Comparison of ENCODE assay signal across 8 cellular contexts in genomic region chr5:84255318-84255717, GRCh38.
DNase-seq lines count a peak whose midpoint lies in the region; ATAC-seq and TF ChIP-seq lines count a peak whose summit lies in the region.

No MANE protein-coding gene starts in this region.

- CTCF ChIA-PET in Calu3 (lab: Charles Lee), result interaction anchor here (0.6 to 1.4 kb wide), 3 partner anchors 327 to 795 kb away, joined by 3 read pairs; no protein-coding TSS in a partner anchor

- DNase-seq in Calu3, result peak; percentile 4
- DNase-seq in SK-MEL-5 (ENCODE audit: low read depth, low spot score), result peak; percentile 64
- DNase-seq in kidney epithelial cell (ENCODE audit: low read depth), result no peak
- DNase-seq in stimulated activated naive B cell treated with anti-CD40 and anti-IgM and Interleukin-4, amounts not matched to agents 10 μg/mL and 1 μg/mL and 100 μg/mL, for 72 hours, result no peak
- DNase-seq in thyroid gland, result no peak
- DNase-seq in NCI-H1417 treated with DMSO at 0.1 percent for 48 hours (lab: John Stamatoyannopoulos, UW), result no peak
- DNase-seq in activated T-cell treated with anti-CD3 and anti-CD28 coated beads, Interleukin-2, amount 50 U/mL, for 1 hour, result no peak

- no peak overlapping the region for H3K4me3 Mint-ChIP-seq in Calu3 (ENCODE audit: low read depth, unreplicated experiment)
- no peak overlapping the region for H3K4me3 Mint-ChIP-seq in stimulated activated naive B cell treated with anti-CD40 and anti-IgM and Interleukin-4, amounts not matched to agents 10 μg/mL and 1 μg/mL and 100 μg/mL, for 72 hours

- H3K4me1 Mint-ChIP-seq in Calu3 (ENCODE audit: low read depth, unreplicated experiment), result no peaks in the 10 kb centered on the region
- no peaks in the 10 kb centered on the region for H3K4me1 Mint-ChIP-seq in stimulated activated naive B cell treated with anti-CD40 and anti-IgM and Interleukin-4, amounts not matched to agents 10 μg/mL and 1 μg/mL and 100 μg/mL, for 72 hours

- BruUV-seq in Calu3 (replicated peaks; lab: Mats Ljungman, UMichigan), result no TSS peak

- no peak overlapping the region for H3K27ac Mint-ChIP-seq in Calu3 (ENCODE audit: unreplicated experiment)
- H3K27ac Mint-ChIP-seq in stimulated activated naive B cell treated with anti-CD40 and anti-IgM and Interleukin-4, amounts not matched to agents 10 μg/mL and 1 μg/mL and 100 μg/mL, for 72 hours, result no peak overlapping the region

- no peaks in the 10 kb centered on the region for H3K4me1 ChIP-seq in thyroid gland

- H3K9me3 ChIP-seq in thyroid gland, result no peaks in the 10 kb centered on the region

- no peaks in the 10 kb centered on the region for H3K27me3 ChIP-seq in kidney epithelial cell (ENCODE audit: control insufficient read depth, insufficient read depth, low read length)
- no peaks in the 10 kb centered on the region for H3K27me3 ChIP-seq in thyroid gland

- intact Hi-C loops in Calu3 (cut with micrococcal nuclease; ENCODE audit: unreplicated experiment), result loop anchor here (1.0 to 10.0 kb wide), 3 partner anchors 171 to 537 kb away; no protein-coding TSS in a partner anchor
- intact Hi-C loops in thyroid gland (cut with DNase I), result no loop called here

- no peak for TF ChIP-seq POLR2A in thyroid gland (IDR thresholded peaks at IDR 0.05)

- H3K27me3 Mint-ChIP-seq in Calu3 (ENCODE audit: unreplicated experiment), result no peaks in the 10 kb centered on the region
- H3K27me3 Mint-ChIP-seq in stimulated activated naive B cell treated with anti-CD40 and anti-IgM and Interleukin-4, amounts not matched to agents 10 μg/mL and 1 μg/mL and 100 μg/mL, for 72 hours, result no peaks in the 10 kb centered on the region

- H3K4me3 ChIP-seq in kidney epithelial cell (ENCODE audit: low read depth, low read length), result no peak overlapping the region
- H3K4me3 ChIP-seq in thyroid gland (replicated peaks in 1 of 3), result no peak overlapping the region

- in situ Hi-C loops in SK-MEL-5 (cut with HindIII; ENCODE audit: low pct_unique_long_range_greater_than_20kb, low sequenced_read_pairs), result no loop called here

- H3K36me3 ChIP-seq in kidney epithelial cell (ENCODE audit: control insufficient read depth, insufficient read depth, low read length) (no peaks in the 10 kb centered on the region), thyroid gland (no peaks in the 10 kb centered on the region)

- H3K36me3 Mint-ChIP-seq in Calu3 (ENCODE audit: insufficient read depth, unreplicated experiment), result no peaks in the 10 kb centered on the region
- H3K36me3 Mint-ChIP-seq in stimulated activated naive B cell treated with anti-CD40 and anti-IgM and Interleukin-4, amounts not matched to agents 10 μg/mL and 1 μg/mL and 100 μg/mL, for 72 hours, result no peaks in the 10 kb centered on the region

- TF ChIP-seq CTCF in Calu3 (IDR thresholded peaks at IDR 0.05; ENCODE audit: unreplicated experiment), result no peak
- TF ChIP-seq CTCF in kidney epithelial cell (IDR thresholded peaks at IDR 0.05; ENCODE audit: insufficient read depth, low read length, poor library complexity, severe bottlenecking), result peak; percentile 21
- TF ChIP-seq CTCF in thyroid gland (IDR thresholded peaks at IDR 0.05), result no peak

- no peaks in the 10 kb centered on the region for H3K9me3 Mint-ChIP-seq in Calu3 (ENCODE audit: low read depth, unreplicated experiment)
- no peaks in the 10 kb centered on the region for H3K9me3 Mint-ChIP-seq in stimulated activated naive B cell treated with anti-CD40 and anti-IgM and Interleukin-4, amounts not matched to agents 10 μg/mL and 1 μg/mL and 100 μg/mL, for 72 hours

- no peak overlapping the region for H3K27ac ChIP-seq in thyroid gland

- ATAC-seq in HG02610 (IDR thresholded peaks at IDR 0.05; ENCODE audit: unreplicated experiment), result peak; percentile 38
- ATAC-seq in stimulated activated naive B cell treated with anti-CD40 and anti-IgM and Interleukin-4, amounts not matched to agents 10 μg/mL and 1 μg/mL and 100 μg/mL, for 72 hours (replicated peaks), result no peak

Comparison
In these comparisons a context has a peak if more than half of its experiments do, and no peak if none do; other contexts are left out.
1. DNase-seq: peak in Calu3 (single experiment) and SK-MEL-5 (single experiment); none in kidney epithelial cell (single experiment), stimulated activated naive B cell treated with anti-CD40 and anti-IgM and Interleukin-4, amounts not matched to agents 10 μg/mL and 1 μg/mL and 100 μg/mL, for 72 hours (single experiment), thyroid gland (0 of 2), NCI-H1417 treated with DMSO at 0.1 percent for 48 hours (single experiment) and activated T-cell treated with anti-CD3 and anti-CD28 coated beads, Interleukin-2, amount 50 U/mL, for 1 hour (single experiment).